8 cellular contexts compared by ENCODE assay signal in genomic region chr5:88680253-88681132, GRCh38.
A peak's percentile ranks its signal among the peaks of the same experiment; 100 is the strongest.
DNase-seq lines count a peak whose midpoint lies in the region; ATAC-seq and FAIRE-seq lines count a peak whose summit lies in the region.

No MANE protein-coding gene starts in this region.

- no peak for FAIRE-seq in frontal cortex (lab: Jason Lieb, UNC)

- peak overlapping the region; percentile 78 for H3K27ac ChIP-seq in temporal lobe (ENCODE audit: low read depth, low read length)

- peaks cover 83% of the 10 kb centered on the region for H3K27me3 Mint-ChIP-seq in activated T-helper 2 cell treated with anti-CD3 and anti-CD28 coated beads, Interferon-gamma antibody, Interleukin-2, Interleukin-4, amounts not matched to agents 10 μg/mL and 5 μg/mL and 100 μg/mL, durations not matched to agents 14 hours and 24 hours and 36 hours (ENCODE audit: low read depth)

- H3K4me1 Mint-ChIP-seq in activated T-helper 2 cell treated with anti-CD3 and anti-CD28 coated beads, Interferon-gamma antibody, Interleukin-2, Interleukin-4, amounts not matched to agents 10 μg/mL and 5 μg/mL and 100 μg/mL, durations not matched to agents 14 hours and 24 hours and 36 hours (ENCODE audit: low read depth): peaks cover 15% of the 10 kb centered on the region

- no peaks in the 10 kb centered on the region for H3K36me3 Mint-ChIP-seq in activated T-helper 2 cell treated with anti-CD3 and anti-CD28 coated beads, Interferon-gamma antibody, Interleukin-2, Interleukin-4, amounts not matched to agents 10 μg/mL and 5 μg/mL and 100 μg/mL, durations not matched to agents 14 hours and 24 hours and 36 hours (ENCODE audit: low read depth)

- no peak overlapping the region for H3K27ac Mint-ChIP-seq in activated T-helper 2 cell treated with anti-CD3 and anti-CD28 coated beads, Interferon-gamma antibody, Interleukin-2, Interleukin-4, amounts not matched to agents 10 μg/mL and 5 μg/mL and 100 μg/mL, durations not matched to agents 14 hours and 24 hours and 36 hours

- ATAC-seq in GM19467 (IDR thresholded peaks at IDR 0.05; ENCODE audit: unreplicated experiment): peak; percentile 72
- ATAC-seq in HG03565 (IDR thresholded peaks at IDR 0.05; ENCODE audit: unreplicated experiment): peak; percentile 69

- no peak overlapping the region for H3K4me3 Mint-ChIP-seq in activated T-helper 2 cell treated with anti-CD3 and anti-CD28 coated beads, Interferon-gamma antibody, Interleukin-2, Interleukin-4, amounts not matched to agents 10 μg/mL and 5 μg/mL and 100 μg/mL, durations not matched to agents 14 hours and 24 hours and 36 hours (ENCODE audit: low read depth)

- no peaks in the 10 kb centered on the region for H3K9me3 Mint-ChIP-seq in activated T-helper 2 cell treated with anti-CD3 and anti-CD28 coated beads, Interferon-gamma antibody, Interleukin-2, Interleukin-4, amounts not matched to agents 10 μg/mL and 5 μg/mL and 100 μg/mL, durations not matched to agents 14 hours and 24 hours and 36 hours

- intact Hi-C loops in activated T-helper 2 cell treated with anti-CD3 and anti-CD28 coated beads, Interferon-gamma antibody, Interleukin-2, Interleukin-4, amounts not matched to agents 10 μg/mL and 5 μg/mL and 100 μg/mL, durations not matched to agents 14 hours and 24 hours and 36 hours (cut with micrococcal nuclease): loop anchor here (1.0 to 2.0 kb wide), 3 partner anchors 19 to 899 kb away; no protein-coding TSS in a partner anchor

- DNase-seq in COLO829 (ENCODE audit: low spot score): peak; percentile 28
- DNase-seq in RPMI7951 (ENCODE audit: low read depth): peak; percentile 50
- DNase-seq in activated T-helper 2 cell treated with anti-CD3 and anti-CD28 coated beads, Interferon-gamma antibody, Interleukin-2, Interleukin-4, amounts not matched to agents 10 μg/mL and 5 μg/mL and 100 μg/mL, durations not matched to agents 14 hours and 24 hours and 36 hours (ENCODE audit: low spot score): peak; percentile 72
- peak; percentile 78 to 79 for DNase-seq in frontal cortex (ENCODE audit: low spot score in 2 of 2)
- DNase-seq in occipital lobe (lab: John Stamatoyannopoulos, UW): peak; percentile 79

Comparison
In these comparisons a context has a peak if more than half of its experiments do, and no peak if none do; other contexts are left out.
1. Peak in every context shown above with its lines: DNase-seq, ATAC-seq and H3K27ac ChIP-seq.
2. DNase-seq: peak in every context shown above with its lines; median percentile 79 in occipital lobe; 78 in frontal cortex; 72 in activated T-helper 2 cell treated with anti-CD3 and anti-CD28 coated beads, Interferon-gamma antibody, Interleukin-2, Interleukin-4, amounts not matched to agents 10 μg/mL and 5 μg/mL and 100 μg/mL, durations not matched to agents 14 hours and 24 hours and 36 hours; 50 in RPMI7951; 28 in COLO829.